In genomic region chr7:88015309-88015708, GRCh38 we compare ENCODE assay signal across 18 cellular contexts.
A peak's percentile ranks its signal among the peaks of the same experiment; 100 is the strongest.
DNase-seq lines count a peak whose midpoint lies in the region; ATAC-seq, FAIRE-seq and TF ChIP-seq lines count a peak whose summit lies in the region.
"Had no signal": no experiment of that assay in that cellular context is flagged by ENCODE, and none has a peak within 500 bp of the region (broad histone marks: within the 10 kb centered on the region; RNA-seq: fewer than 3 reads in every experiment).

No MANE protein-coding gene starts in this region.

- POLR2A ChIA-PET in CD8-positive, alpha-beta T cell (lab: Charles Lee), result interaction anchor here (0.8 kb wide), 1 partner anchor 20 kb away, joined by 3 read pairs; no protein-coding TSS in a partner anchor

- no peak overlapping the region for H3K4me3 ChIP-seq in AG10803 (ENCODE audit: low read length)
- H3K4me3 ChIP-seq in astrocyte (ENCODE audit: insufficient read depth, low read depth, low read length), result no peak overlapping the region
- no peak overlapping the region for H3K4me3 ChIP-seq in hepatocyte
- H3K4me3 ChIP-seq in CD8-positive, alpha-beta T cell (ENCODE audit: low read depth, low read length), result no peak overlapping the region
- H3K4me3 ChIP-seq: GM23248 had no signal

- intact Hi-C loops in CD8-positive, alpha-beta T cell (cut with DNase I, micrococcal nuclease), result no loop called here

- ATAC-seq in CD8-positive, alpha-beta T cell, result no peak
- ATAC-seq: HCT116, HepG2 had no signal

- H3K79me2 ChIP-seq in astrocyte (ENCODE audit: insufficient read depth, low read length) (no peaks in the 10 kb centered on the region), hepatocyte (no peaks in the 10 kb centered on the region)

- H3K36me3 Mint-ChIP-seq in astrocyte (ENCODE audit: low read depth, unreplicated experiment), result no peaks in the 10 kb centered on the region
- no peaks in the 10 kb centered on the region for H3K36me3 Mint-ChIP-seq in CD8-positive, alpha-beta T cell
- H3K36me3 Mint-ChIP-seq: CD4-positive, alpha-beta memory T cell had no signal

- no peaks in the 10 kb centered on the region for H4K20me1 ChIP-seq in astrocyte (ENCODE audit: insufficient read depth, low read length)
- no peaks in the 10 kb centered on the region for H4K20me1 ChIP-seq in hepatocyte (ENCODE audit: insufficient read depth, poor library complexity, severe bottlenecking)

- FAIRE-seq in astrocyte (lab: Jason Lieb, UNC), result no peak
- FAIRE-seq: GM18507, H54, HepG2, HTR-8/SVneo had no signal

- no peak overlapping the region for H3K4me3 Mint-ChIP-seq in astrocyte (ENCODE audit: unreplicated experiment)
- H3K4me3 Mint-ChIP-seq in CD8-positive, alpha-beta T cell, result no peak overlapping the region
- H3K4me3 Mint-ChIP-seq: B cell; CD4-positive, alpha-beta memory T cell had no signal

- H3K4me1 ChIP-seq in astrocyte (ENCODE audit: insufficient read depth, low read length) (no peaks in the 10 kb centered on the region), hepatocyte (ENCODE audit: insufficient read depth) (no peaks in the 10 kb centered on the region)
- H3K4me1 ChIP-seq in CD8-positive, alpha-beta T cell (ENCODE audit: insufficient read depth, low read length), result no peaks in the 10 kb centered on the region
- H3K4me1 ChIP-seq: Caco-2 had no signal

- TF ChIP-seq CTCF in AG10803 (conservative IDR thresholded peaks at IDR 0.05; ENCODE audit: low read length), result no peak
- TF ChIP-seq CTCF in astrocyte (IDR thresholded peaks at IDR 0.05; ENCODE audit: insufficient read depth, low read depth, low read length), result no peak
- TF ChIP-seq CTCF in hepatocyte (IDR thresholded peaks at IDR 0.05; ENCODE audit: poor library complexity), result no peak
- no peak for TF ChIP-seq CTCF in CD8-positive, alpha-beta T cell (IDR thresholded peaks at IDR 0.05)

- H3K27me3 Mint-ChIP-seq in astrocyte (ENCODE audit: low read depth, unreplicated experiment), result no peaks in the 10 kb centered on the region
- no peaks in the 10 kb centered on the region for H3K27me3 Mint-ChIP-seq in CD8-positive, alpha-beta T cell (ENCODE audit: low read depth)
- H3K27me3 Mint-ChIP-seq: CD4-positive, alpha-beta memory T cell had no signal

- H2AFZ ChIP-seq in astrocyte (ENCODE audit: low read depth, low read length), result no peak overlapping the region
- H2AFZ ChIP-seq in hepatocyte, result no peak overlapping the region
- H2AFZ ChIP-seq: GM23248 had no signal

- H3K9me2 ChIP-seq in hepatocyte (replicated peaks; ENCODE audit: insufficient read depth), result no peaks in the 10 kb centered on the region

- DNase-seq in AG10803 (ENCODE audit: low read depth) (peak; percentile 8), astrocyte (ENCODE audit: low read depth) (peak; percentile 6), fibroblast of gingiva (ENCODE audit: low read depth) (peak; percentile 78), hepatocyte (ENCODE audit: low spot score) (no peak), NCI-H146 (lab: John Stamatoyannopoulos, UW) (no peak)
- DNase-seq in activated effector memory CD4-positive, alpha-beta T cell treated with Interleukin-2 at 50 U/mL for 16 hours, result no peak
- DNase-seq in CD8-positive, alpha-beta T cell, result no peak
- DNase-seq: 8988T; Caco-2; CD4-positive, alpha-beta memory T cell; GM23248 had no signal

- H3K27me3 ChIP-seq in astrocyte (ENCODE audit: insufficient read depth, low read length) (no peaks in the 10 kb centered on the region), hepatocyte (no peaks in the 10 kb centered on the region)
- no peaks in the 10 kb centered on the region for H3K27me3 ChIP-seq in CD8-positive, alpha-beta T cell (ENCODE audit: insufficient read depth, low read length)

- no peak overlapping the region for H3K9ac ChIP-seq in astrocyte (ENCODE audit: low read length)
- H3K9ac ChIP-seq: GM23248 had no signal

- CTCF ChIA-PET in CD8-positive, alpha-beta T cell (lab: Charles Lee), result no interaction called here

- H3K27ac Mint-ChIP-seq in astrocyte (ENCODE audit: unreplicated experiment), result no peak overlapping the region
- H3K27ac Mint-ChIP-seq in CD8-positive, alpha-beta T cell, result no peak overlapping the region
- H3K27ac Mint-ChIP-seq: B cell; CD4-positive, alpha-beta memory T cell had no signal

- WGBS in hepatocyte (ENCODE audit: low lambda C conversion rate, missing lambda C conversion rate), result 54% methylated on average over 1 of the region's 1 CpG

- H3K9me3 Mint-ChIP-seq in astrocyte (ENCODE audit: unreplicated experiment), result no peaks in the 10 kb centered on the region
- no peaks in the 10 kb centered on the region for H3K9me3 Mint-ChIP-seq in CD8-positive, alpha-beta T cell
- H3K9me3 Mint-ChIP-seq: CD4-positive, alpha-beta memory T cell had no signal

- no peaks in the 10 kb centered on the region for H3K36me3 ChIP-seq in astrocyte (ENCODE audit: insufficient read depth, low read length)
- H3K36me3 ChIP-seq in hepatocyte (replicated peaks; ENCODE audit: insufficient read depth, low read depth), result no peaks in the 10 kb centered on the region
- no peaks in the 10 kb centered on the region for H3K36me3 ChIP-seq in CD8-positive, alpha-beta T cell (ENCODE audit: insufficient read depth, low read length)

- H3K9me3 ChIP-seq in astrocyte (ENCODE audit: insufficient read depth, low read depth, low read length) (no peaks in the 10 kb centered on the region), hepatocyte (ENCODE audit: low read depth) (no peaks in the 10 kb centered on the region)
- no peaks in the 10 kb centered on the region for H3K9me3 ChIP-seq in CD8-positive, alpha-beta T cell (ENCODE audit: low read length)
- H3K9me3 ChIP-seq: Caco-2 had no signal

- H3K27ac ChIP-seq in astrocyte (ENCODE audit: low read depth, low read length), result no peak overlapping the region
- H3K27ac ChIP-seq in hepatocyte, result peak overlapping the region; percentile 33
- H3K27ac ChIP-seq in CD8-positive, alpha-beta T cell (ENCODE audit: low read depth, low read length), result no peak overlapping the region
- H3K27ac ChIP-seq: C4-2B, GM23248 had no signal

- H3K4me2 ChIP-seq in astrocyte (ENCODE audit: low read length) (no peak overlapping the region), hepatocyte (no peak overlapping the region)

- no peaks in the 10 kb centered on the region for H3K4me1 Mint-ChIP-seq in astrocyte (ENCODE audit: low read depth, unreplicated experiment)
- H3K4me1 Mint-ChIP-seq in CD8-positive, alpha-beta T cell (ENCODE audit: low read depth), result no peaks in the 10 kb centered on the region
- H3K4me1 Mint-ChIP-seq: B cell; CD4-positive, alpha-beta memory T cell had no signal

Comparison
In these comparisons a context has a peak if more than half of its experiments do, and no peak if none do; other contexts are left out.
1. DNase-seq: peak in AG10803 (single experiment), astrocyte (single experiment) and fibroblast of gingiva (single experiment); none in hepatocyte (single experiment), activated effector memory CD4-positive, alpha-beta T cell treated with Interleukin-2 at 50 U/mL for 16 hours (single experiment), NCI-H146 (single experiment) and CD8-positive, alpha-beta T cell (0 of 7).